In genomic region chr22:21867528-21868266, GRCh38 we compare ENCODE assay signal across 8 cellular contexts. TPM values are rescaled to one million over a fixed set of nuclear protein-coding genes. Genes with fewer than 3 reads are reported as not detected.
DNase-seq lines count a peak whose midpoint lies in the region; FAIRE-seq and TF ChIP-seq lines count a peak whose summit lies in the region.

MAPK1 (minus strand) TSS chr22:21867645; CDS start chr22:21867440, 205 bp downstream.

- peak within 1 kb of the TSS; percentile 86 for H3K9ac ChIP-seq in NT2/D1 (ENCODE audit: insufficient read length, low read depth)
- peak within 1 kb of the TSS; percentile 70 for H3K9ac ChIP-seq in endothelial cell of umbilical vein (replicated peaks; ENCODE audit: extremely low read depth, insufficient read depth, low read length)

- H3K4me1 Mint-ChIP-seq in Caco-2 (ENCODE audit: low read depth, unreplicated experiment), result peaks cover 29% of the 10 kb centered on the region

- peak within 1 kb of the TSS; percentile 86 for H3K4me3 Mint-ChIP-seq in Caco-2 (ENCODE audit: unreplicated experiment)

- H3K4me3 ChIP-seq in Caco-2 (ENCODE audit: low read depth, low read length) (peak within 1 kb of the TSS; percentile 79), NT2/D1 (ENCODE audit: insufficient read length, low read depth) (peak within 1 kb of the TSS; percentile 81), endothelial cell of umbilical vein (replicated peaks in 1 of 3; ENCODE audit: insufficient read depth in 1 of 3, low read depth in 1 of 3, low read length in 3 of 3) (peak within 1 kb of the TSS; percentile 58 to 86 (median 85)), mononuclear cell (ENCODE audit: low read length) (peak within 1 kb of the TSS; percentile 96)

- H3K4me2 ChIP-seq in endothelial cell of umbilical vein (ENCODE audit: insufficient read depth, low read length), result peak within 1 kb of the TSS; percentile 92

- DNase-seq in Caco-2, result peak; percentile 90 to 95
- DNase-seq in GM20000 (ENCODE audit: low spot score), result peak; percentile 96
- DNase-seq in HT-29 (ENCODE audit: low spot score), result peak; percentile 72
- DNase-seq in NT2/D1 (ENCODE audit: low read depth, low spot score), result peak; percentile 69
- peak; percentile 97 for DNase-seq in activated CD8-positive, alpha-beta memory T cell treated with anti-CD3 and anti-CD28 coated beads, Interleukin-2, amount 50 U/mL, for 48 hours
- peak; percentile 92 for DNase-seq in endothelial cell of umbilical vein (ENCODE audit: low read depth, low spot score)
- peak; percentile 80 to 90 for DNase-seq in stimulated activated CD8-positive, alpha-beta memory T cell treated with anti-CD3 and anti-CD28 coated beads, Interleukin-4, amount 100 ng/mL, for 1 hour (ENCODE audit: low read depth in 2 of 2, low spot score in 1 of 2)

- dilution Hi-C loops in endothelial cell of umbilical vein (cut with MboI; ENCODE audit: extremely low pct_ligation_motif_present, low sequenced_read_pairs), result no loop called here

- no peaks in the 10 kb centered on the region; the same call in 1 of the 2 replicates for H3K36me3 ChIP-seq in Caco-2 (ENCODE audit: control insufficient read depth, insufficient read depth, low read length)
- H3K36me3 ChIP-seq in NT2/D1 (ENCODE audit: insufficient read depth, insufficient read length, low read length), result no peaks in the 10 kb centered on the region
- no peaks in the 10 kb centered on the region for H3K36me3 ChIP-seq in endothelial cell of umbilical vein (ENCODE audit: control insufficient read depth in 2 of 2, extremely low read depth in 1 of 2, insufficient read depth in 2 of 2, low read length in 2 of 2)

- H3K27me3 Mint-ChIP-seq in Caco-2 (ENCODE audit: insufficient read depth, unreplicated experiment), result no peaks in the 10 kb centered on the region

- H3K4me1 ChIP-seq in Caco-2 (0 out of 2 replicates have a peak, but pooled peaks cover 6% of the 10 kb centered on the region), NT2/D1 (ENCODE audit: insufficient read depth, insufficient read length) (no peaks in the 10 kb centered on the region), endothelial cell of umbilical vein (ENCODE audit: control insufficient read depth, extremely low read depth, insufficient read depth, low read length) (peaks cover 18% of the 10 kb centered on the region), mononuclear cell (ENCODE audit: insufficient read depth, low read length) (peaks cover 49% of the 10 kb centered on the region)

- POLR2A ChIA-PET in Caco-2 (lab: Charles Lee) (no interaction called here), endothelial cell of umbilical vein (lab: Charles Lee) (interaction anchor here (0.6 to 0.9 kb wide), 2 partner anchors 72 to 97 kb away, joined by 3 to 4 read pairs; no protein-coding TSS in a partner anchor)

- peaks cover 48% of the 10 kb centered on the region for H3K79me2 ChIP-seq in endothelial cell of umbilical vein (ENCODE audit: control insufficient read depth, insufficient read depth, low read length)

- FAIRE-seq in endothelial cell of umbilical vein (lab: Jason Lieb, UNC), result peak; percentile 94

- peak within 1 kb of the TSS; percentile 95 for H3K27ac Mint-ChIP-seq in Caco-2 (ENCODE audit: unreplicated experiment)

- no peaks in the 10 kb centered on the region for H3K27me3 ChIP-seq in Caco-2 (replicated peaks; ENCODE audit: control insufficient read depth, insufficient read depth, low read length)
- no peaks in the 10 kb centered on the region for H3K27me3 ChIP-seq in NT2/D1 (ENCODE audit: insufficient read depth, insufficient read length)
- no peaks in the 10 kb centered on the region for H3K27me3 ChIP-seq in endothelial cell of umbilical vein (ENCODE audit: control insufficient read depth in 2 of 2, insufficient read depth in 2 of 2, low read length in 2 of 2)
- no peaks in the 10 kb centered on the region for H3K27me3 ChIP-seq in mononuclear cell (ENCODE audit: insufficient read depth, low read length)

- H3K36me3 Mint-ChIP-seq in Caco-2 (ENCODE audit: insufficient read depth, unreplicated experiment), result peaks cover 21% of the 10 kb centered on the region

- no peaks in the 10 kb centered on the region for H3K9me1 ChIP-seq in endothelial cell of umbilical vein (replicated peaks; ENCODE audit: control insufficient read depth, extremely low read depth, insufficient read depth, low read length)

- H3K27ac ChIP-seq in endothelial cell of umbilical vein (ENCODE audit: insufficient read depth, low read depth, low read length), result peak within 1 kb of the TSS; percentile 77

- intact Hi-C loops in Caco-2 (cut with micrococcal nuclease; ENCODE audit: unreplicated experiment) (no loop called here), endothelial cell of umbilical vein (cut with micrococcal nuclease) (loop anchor here (1.0 to 5.0 kb wide), 6 partner anchors 30 to 130 kb away; partner anchors contain the start of gene YPEL1)

- BruUV-seq in Caco-2 (replicated peaks; lab: Mats Ljungman, UMichigan) (TSS peak; percentile 84), endothelial cell of umbilical vein (replicated peaks; lab: Mats Ljungman, UMichigan) (TSS peak; percentile 93)

- CTCF ChIA-PET in Caco-2 (lab: Charles Lee) (no interaction called here), endothelial cell of umbilical vein (lab: Charles Lee) (interaction anchor here (0.9 to 2.8 kb wide), 5 partner anchors 12 to 98 kb away, joined by 3 to 8 read pairs (median 4); no protein-coding TSS in a partner anchor)

- peak; percentile 93 for TF ChIP-seq POLR2A in endothelial cell of umbilical vein (IDR thresholded peaks at IDR 0.05; ENCODE audit: low read depth, low read length)

- no peaks in the 10 kb centered on the region for H3K9me3 Mint-ChIP-seq in Caco-2 (ENCODE audit: unreplicated experiment)

- no peaks in the 10 kb centered on the region for H3K9me3 ChIP-seq in Caco-2
- H3K9me3 ChIP-seq in NT2/D1 (ENCODE audit: insufficient read depth, low read length), result no peaks in the 10 kb centered on the region
- no peaks in the 10 kb centered on the region for H3K9me3 ChIP-seq in endothelial cell of umbilical vein (replicated peaks; ENCODE audit: control insufficient read depth, insufficient read depth, low read length)
- H3K9me3 ChIP-seq in mononuclear cell (ENCODE audit: low read depth, low read length), result no peaks in the 10 kb centered on the region

- TF ChIP-seq CTCF in Caco-2 (IDR thresholded peaks at IDR 0.05; ENCODE audit: insufficient read depth in 1 of 2, low read depth in 1 of 2, low read length in 1 of 2, severe bottlenecking in 1 of 2, unreplicated experiment in 1 of 2) (peak; percentile 15 to 55), GM20000 (IDR thresholded peaks at IDR 0.05; ENCODE audit: extremely low read depth, missing control alignments) (peak; percentile 25), endothelial cell of umbilical vein (IDR thresholded peaks at IDR 0.05; ENCODE audit: extremely low read depth in 1 of 2, insufficient read depth in 1 of 2, low read depth in 1 of 2, low read length in 2 of 2) (peak in 1 of 2 donors; percentile 50)

- H2AFZ ChIP-seq in endothelial cell of umbilical vein (ENCODE audit: low read depth, low read length), result peak within 1 kb of the TSS; percentile 98

- H4K20me1 ChIP-seq in endothelial cell of umbilical vein (replicated peaks; ENCODE audit: control insufficient read depth, extremely low read depth, insufficient read depth, low read length), result peaks cover 6% of the 10 kb centered on the region

TF ChIP-seq in endothelial cell of umbilical vein, 7 proteins besides CTCF, POLR2A, EP300 and RAD21:
- TF ChIP-seq, protein P1, sequence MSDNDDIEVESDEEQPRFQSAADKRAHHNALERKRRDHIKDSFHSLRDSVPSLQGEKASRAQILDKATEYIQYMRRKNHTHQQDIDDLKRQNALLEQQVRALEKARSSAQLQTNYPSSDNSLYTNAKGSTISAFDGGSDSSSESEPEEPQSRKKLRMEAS (IDR thresholded peaks at IDR 0.05; ENCODE audit: insufficient read depth, insufficient read length), result peak; percentile 52
- TF ChIP-seq GATA2 (IDR thresholded peaks at IDR 0.05; ENCODE audit: insufficient read depth, insufficient read length, low read depth, low read length) (no peak), POLR2AphosphoS5 (IDR thresholded peaks at IDR 0.05; ENCODE audit: insufficient read depth, low read depth, low read length) (peak; percentile 95)

RNA-seq across cellular contexts. Expression of gene MAPK1, which starts in this region (rescaled TPM):
- 135 and 136 TPM in 2 replicates for total RNA-seq in Caco-2 (2022)
- 24.6 and 27.0 TPM in 2 replicates for total RNA-seq in HT-29 (2014; rRNA removed; shearing (Covaris generic))
- 155 and 163 TPM in 2 replicates for total RNA-seq in endothelial cell of umbilical vein
- 48.3 and 50.9 TPM in 2 replicates for polyA plus RNA-seq in endothelial cell of umbilical vein
- polyA plus RNA-seq in endothelial cell of umbilical vein (2011; cell fraction: cytosol; rRNA removed), result 47.8 and 50.9 TPM in 2 replicates
- polyA plus RNA-seq in endothelial cell of umbilical vein (2011; cell fraction: nucleus; rRNA removed), result 46.5 and 57.4 TPM in 2 replicates
- 77.1 and 112 TPM in 2 replicates for polyA plus RNA-seq in endothelial cell of umbilical vein (2012)
- 130 and 145 TPM in 2 replicates for polyA minus RNA-seq in endothelial cell of umbilical vein
- polyA minus RNA-seq in endothelial cell of umbilical vein (2011; cell fraction: cytosol; rRNA and poly(A)+ RNA removed), result 16.5 TPM
- polyA minus RNA-seq in endothelial cell of umbilical vein (2011; cell fraction: nucleus; rRNA and poly(A)+ RNA removed), result 32.5 and 42.0 TPM in 2 replicates
- total RNA-seq in mononuclear cell, result 30.0 TPM

Comparison
In these comparisons a context has a peak if more than half of its experiments do, and no peak if none do; other contexts are left out.
1. Peak in every context shown above with its lines: DNase-seq, H3K4me3 ChIP-seq and H3K27ac ChIP-seq.